Comparison of ENCODE assay signal across 8 cellular contexts in the genomic region with DNA sequence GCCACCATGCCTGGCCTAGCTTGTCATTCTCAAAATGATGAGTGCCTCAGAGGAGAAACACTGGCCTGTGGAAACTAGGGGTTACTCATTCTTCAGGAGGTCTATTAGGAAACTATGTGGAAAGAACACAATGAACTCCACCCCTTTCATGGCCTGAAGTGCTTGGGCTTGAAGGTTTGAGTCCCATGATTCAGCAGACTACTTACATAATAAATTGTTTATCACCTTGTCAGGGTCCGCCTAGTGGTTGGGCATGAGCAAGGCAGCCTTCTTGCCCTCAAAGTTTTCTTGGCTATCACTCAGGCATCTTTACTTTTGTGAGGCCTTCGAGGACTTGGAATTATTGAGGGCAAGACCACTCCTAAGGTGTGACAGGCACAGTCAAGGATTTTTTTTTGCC.
DNase-seq lines count a peak whose midpoint lies in the region; ATAC-seq and TF ChIP-seq lines count a peak whose summit lies in the region.

No MANE protein-coding gene starts in this region.

- no peaks in the 10 kb centered on the region for H3K27me3 Mint-ChIP-seq in type B pancreatic cell
- H3K27me3 Mint-ChIP-seq in activated T-helper 1 cell treated with anti-CD3 and anti-CD28 coated beads, Interleukin-12 subunit alpha, Interleukin-12 subunit beta, Interleukin-2, Interleukin-4 antibody, amounts not matched to agents 30 ng/mL and 10 ng/mL and 1 ng/mL, durations not matched to agents 14 hours and 24 hours and 36 hours (ENCODE audit: insufficient read depth): no peaks in the 10 kb centered on the region

- H3K36me3 ChIP-seq in upper lobe of left lung: no peaks in the 10 kb centered on the region

- CTCF ChIA-PET in AG04450 (lab: Charles Lee): no interaction called here

- H3K4me1 Mint-ChIP-seq in type B pancreatic cell (ENCODE audit: unreplicated experiment): no peaks in the 10 kb centered on the region
- no peaks in the 10 kb centered on the region for H3K4me1 Mint-ChIP-seq in activated T-helper 1 cell treated with anti-CD3 and anti-CD28 coated beads, Interleukin-12 subunit alpha, Interleukin-12 subunit beta, Interleukin-2, Interleukin-4 antibody, amounts not matched to agents 30 ng/mL and 10 ng/mL and 1 ng/mL, durations not matched to agents 14 hours and 24 hours and 36 hours (ENCODE audit: low read depth)

- peak; percentile 36 for TF ChIP-seq CTCF in AG04450 (IDR thresholded peaks at IDR 0.05; ENCODE audit: low read depth, low read length)
- TF ChIP-seq CTCF in astrocyte of the cerebellum (IDR thresholded peaks at IDR 0.05; ENCODE audit: low read depth, low read length, missing control alignments): peak; percentile 40
- peak; percentile 64 for TF ChIP-seq CTCF in type B pancreatic cell (conservative IDR thresholded peaks at IDR 0.05)
- peak in 1 of 6 experiments; percentile 9 for TF ChIP-seq CTCF in upper lobe of left lung (IDR thresholded peaks at IDR 0.05)

- H3K4me1 ChIP-seq in upper lobe of left lung: no peaks in the 10 kb centered on the region

- DNase-seq in AG04450 (ENCODE audit: low read depth, low spot score): no peak
- no peak for DNase-seq in astrocyte of the cerebellum (ENCODE audit: low read depth)
- no peak for DNase-seq in type B pancreatic cell (ENCODE audit: extremely low spot score, unreplicated experiment)
- no peak for DNase-seq in upper lobe of left lung
- no peak for DNase-seq in activated T-helper 1 cell treated with anti-CD3 and anti-CD28 coated beads, Interleukin-12 subunit alpha, Interleukin-12 subunit beta, Interleukin-2, Interleukin-4 antibody, amounts not matched to agents 30 ng/mL and 10 ng/mL and 1 ng/mL, durations not matched to agents 14 hours and 24 hours and 36 hours (ENCODE audit: low spot score)
- no peak for DNase-seq in NCI-H1436 (lab: John Stamatoyannopoulos, UW)

- ATAC-seq in GM19043 (IDR thresholded peaks at IDR 0.05; ENCODE audit: low read depth, unreplicated experiment) (peak; percentile 73), HG03460 (IDR thresholded peaks at IDR 0.05; ENCODE audit: unreplicated experiment) (peak; percentile 84), upper lobe of left lung (ENCODE audit: low FRiP score in 2 of 2) (no peak)

- POLR2A ChIA-PET in AG04450 (lab: Yijun Ruan, JAX): no interaction called here

- intact Hi-C loops in activated T-helper 1 cell treated with anti-CD3 and anti-CD28 coated beads, Interleukin-12 subunit alpha, Interleukin-12 subunit beta, Interleukin-2, Interleukin-4 antibody, amounts not matched to agents 30 ng/mL and 10 ng/mL and 1 ng/mL, durations not matched to agents 14 hours and 24 hours and 36 hours (cut with micrococcal nuclease): no loop called here

- H3K27me3 ChIP-seq in AG04450 (ENCODE audit: control insufficient read depth, insufficient read depth, low read length): no peaks in the 10 kb centered on the region
- H3K27me3 ChIP-seq in upper lobe of left lung: no peaks in the 10 kb centered on the region

- no peak for TF ChIP-seq POLR2A in upper lobe of left lung (IDR thresholded peaks at IDR 0.05)

- H3K27ac Mint-ChIP-seq in type B pancreatic cell: no peak overlapping the region
- H3K27ac Mint-ChIP-seq in activated T-helper 1 cell treated with anti-CD3 and anti-CD28 coated beads, Interleukin-12 subunit alpha, Interleukin-12 subunit beta, Interleukin-2, Interleukin-4 antibody, amounts not matched to agents 30 ng/mL and 10 ng/mL and 1 ng/mL, durations not matched to agents 14 hours and 24 hours and 36 hours: no peak overlapping the region

- in situ Hi-C loops in astrocyte of the cerebellum (cut with HindIII; ENCODE audit: low sequenced_read_pairs): no loop called here

- no peak overlapping the region for H3K4me3 ChIP-seq in AG04450 (ENCODE audit: low read depth, low read length)
- H3K4me3 ChIP-seq in astrocyte of the cerebellum (ENCODE audit: low read depth, low read length): no peak overlapping the region
- no peak overlapping the region for H3K4me3 ChIP-seq in upper lobe of left lung

- H3K9me3 Mint-ChIP-seq in type B pancreatic cell: no peaks in the 10 kb centered on the region
- H3K9me3 Mint-ChIP-seq in activated T-helper 1 cell treated with anti-CD3 and anti-CD28 coated beads, Interleukin-12 subunit alpha, Interleukin-12 subunit beta, Interleukin-2, Interleukin-4 antibody, amounts not matched to agents 30 ng/mL and 10 ng/mL and 1 ng/mL, durations not matched to agents 14 hours and 24 hours and 36 hours: no peaks in the 10 kb centered on the region

- WGBS in upper lobe of left lung, 2 donors: 75 to 83% methylated on average over 2 of the region's 2 CpGs

- H3K4me3 Mint-ChIP-seq in type B pancreatic cell: no peak overlapping the region
- H3K4me3 Mint-ChIP-seq in activated T-helper 1 cell treated with anti-CD3 and anti-CD28 coated beads, Interleukin-12 subunit alpha, Interleukin-12 subunit beta, Interleukin-2, Interleukin-4 antibody, amounts not matched to agents 30 ng/mL and 10 ng/mL and 1 ng/mL, durations not matched to agents 14 hours and 24 hours and 36 hours: no peak overlapping the region

- H3K27ac ChIP-seq in AG04450 (ENCODE audit: low read depth, low read length): no peak overlapping the region
- H3K27ac ChIP-seq in upper lobe of left lung: no peak overlapping the region

- TF ChIP-seq EP300 in upper lobe of left lung (IDR thresholded peaks at IDR 0.05): no peak

- H3K9me3 ChIP-seq in AG04450 (ENCODE audit: control insufficient read depth, insufficient read depth, low read length): no peaks in the 10 kb centered on the region
- no peaks in the 10 kb centered on the region for H3K9me3 ChIP-seq in upper lobe of left lung

- no peaks in the 10 kb centered on the region for H3K36me3 Mint-ChIP-seq in type B pancreatic cell
- no peaks in the 10 kb centered on the region for H3K36me3 Mint-ChIP-seq in activated T-helper 1 cell treated with anti-CD3 and anti-CD28 coated beads, Interleukin-12 subunit alpha, Interleukin-12 subunit beta, Interleukin-2, Interleukin-4 antibody, amounts not matched to agents 30 ng/mL and 10 ng/mL and 1 ng/mL, durations not matched to agents 14 hours and 24 hours and 36 hours (ENCODE audit: low read depth)

Comparison
In these comparisons a context has a peak if more than half of its experiments do, and no peak if none do; other contexts are left out.
1. ATAC-seq: peak in GM19043 (single experiment) and HG03460 (single experiment); none in upper lobe of left lung (0 of 2).